In genomic region chr11:36400768-36401455, GRCh38 we compare ENCODE assay signal across 19 cellular contexts.
A peak's percentile ranks its signal among the peaks of the same experiment; 100 is the strongest.
DNase-seq lines count a peak whose midpoint lies in the region; ATAC-seq and TF ChIP-seq lines count a peak whose summit lies in the region.
"Had no signal": no experiment of that assay in that cellular context is flagged by ENCODE, and none has a peak within 500 bp of the region (broad histone marks: within the 10 kb centered on the region; RNA-seq: fewer than 3 reads in every experiment).

No MANE protein-coding gene starts in this region.

- 0 out of 2 replicates have a peak overlapping the region, but pooled peaks have one; percentile 8 for H3K27ac ChIP-seq in BLaER1
- no peak overlapping the region for H3K27ac ChIP-seq in CD4-positive, alpha-beta memory T cell (ENCODE audit: low read depth, low read length)
- H3K27ac ChIP-seq: left ventricle myocardium inferior, right lobe of liver had no signal

- no peaks in the 10 kb centered on the region for H3K27me3 ChIP-seq in BLaER1
- H3K27me3 ChIP-seq in CD4-positive, alpha-beta memory T cell (ENCODE audit: insufficient read depth, low read length) = no peaks in the 10 kb centered on the region
- H3K27me3 ChIP-seq: right lobe of liver had no signal

- no peak for DNase-seq in CD4-positive, alpha-beta memory T cell
- DNase-seq in activated B cell treated with CpG ODN at 0.5 μM for 24 hours = no peak
- no peak for DNase-seq in immature natural killer cell
- no peak for DNase-seq in sciatic nerve (ENCODE audit: low spot score)
- DNase-seq in LoVo (ENCODE audit: low spot score) = no peak
- no peak for DNase-seq in AG08396 (ENCODE audit: low spot score)
- DNase-seq in DMS53 (lab: John Stamatoyannopoulos, UW) = no peak
- DNase-seq: AML-193; aorta; effector CD8-positive, alpha-beta T cell; left ventricle myocardium inferior; NCI-H1105; NCI-H2081 treated with DMSO at 0.1 percent for 48 hours; NCI-H510A; stimulated activated naive CD4-positive, alpha-beta T cell treated with Interleukin-2 at 50 U/mL for 16 hours had no signal

- H3K4me3 Mint-ChIP-seq in CD4-positive, alpha-beta memory T cell = peak overlapping the region in 7 of 8 donors; percentile 29 to 69 (median 55)
- H3K4me3 Mint-ChIP-seq in activated B cell treated with CpG ODN at 0.5 μM for 24 hours (peak overlapping the region; percentile 75), immature natural killer cell (peak overlapping the region in 4 of 5 donors; percentile 13 to 76 (median 66))
- H3K4me3 Mint-ChIP-seq: type B pancreatic cell had no signal

- POLR2A ChIA-PET in CD4-positive, alpha-beta memory T cell (lab: Charles Lee; ENCODE audit: partially characterized antibody) = interaction anchor here (0.8 to 2.9 kb wide), 9 partner anchors 8 to 52 kb away, joined by 3 to 22 read pairs (median 5); no protein-coding TSS in a partner anchor
- POLR2A ChIA-PET in activated B cell treated with CpG ODN at 0.5 μM for 24 hours (lab: Charles Lee) = interaction anchor here (0.6 to 1.6 kb wide), 3 partner anchors 10 to 1202 kb away, joined by 5 to 8 read pairs (median 7); no protein-coding TSS in a partner anchor

- peaks cover 100% of the 10 kb centered on the region for H3K36me3 ChIP-seq in BLaER1
- peaks cover 24% of the 10 kb centered on the region for H3K36me3 ChIP-seq in CD4-positive, alpha-beta memory T cell (ENCODE audit: insufficient read depth, low read length)
- H3K36me3 ChIP-seq: left ventricle myocardium inferior, right lobe of liver had no signal

- no peak overlapping the region for H3K4me3 ChIP-seq in BLaER1
- no peak overlapping the region for H3K4me3 ChIP-seq in CD4-positive, alpha-beta memory T cell (ENCODE audit: low read length in 2 of 2)
- H3K4me3 ChIP-seq: left ventricle myocardium inferior, right lobe of liver had no signal

- intact Hi-C loops in CD4-positive, alpha-beta memory T cell (cut with micrococcal nuclease) = loop anchor here (10.0 kb wide), 1 partner anchor 46 kb away; no protein-coding TSS in a partner anchor
- intact Hi-C loops in activated B cell treated with CpG ODN at 0.5 μM for 24 hours (cut with micrococcal nuclease) = loop anchor here (1.0 kb wide), 1 partner anchor 10 kb away; no protein-coding TSS in a partner anchor
- intact Hi-C loops in sciatic nerve (cut with DNase I) = no loop called here

- no peaks in the 10 kb centered on the region for H3K27me3 Mint-ChIP-seq in CD4-positive, alpha-beta memory T cell
- H3K27me3 Mint-ChIP-seq in activated B cell treated with CpG ODN at 0.5 μM for 24 hours (no peaks in the 10 kb centered on the region), immature natural killer cell (ENCODE audit: low read depth in 3 of 3) (no peaks in the 10 kb centered on the region)

- no peaks in the 10 kb centered on the region for H3K9me3 Mint-ChIP-seq in CD4-positive, alpha-beta memory T cell
- no peaks in the 10 kb centered on the region for H3K9me3 Mint-ChIP-seq in activated B cell treated with CpG ODN at 0.5 μM for 24 hours
- no peaks in the 10 kb centered on the region for H3K9me3 Mint-ChIP-seq in immature natural killer cell
- H3K9me3 Mint-ChIP-seq: type B pancreatic cell had no signal

- H4K20me1 ChIP-seq in BLaER1 = no peaks in the 10 kb centered on the region

- TF ChIP-seq CTCF in activated B cell treated with CpG ODN at 0.5 μM for 24 hours (IDR thresholded peaks at IDR 0.05) = no peak

- peak overlapping the region; percentile 41 to 87 (median 72) for H3K27ac Mint-ChIP-seq in CD4-positive, alpha-beta memory T cell
- H3K27ac Mint-ChIP-seq in activated B cell treated with CpG ODN at 0.5 μM for 24 hours (peak overlapping the region; percentile 50), immature natural killer cell (peak overlapping the region; percentile 86 to 98 (median 94))
- H3K27ac Mint-ChIP-seq: type B pancreatic cell had no signal

- peaks cover 14% of the 10 kb centered on the region for H3K4me1 ChIP-seq in BLaER1
- peaks cover 26% of the 10 kb centered on the region for H3K4me1 ChIP-seq in CD4-positive, alpha-beta memory T cell (ENCODE audit: insufficient read depth, low read length)
- H3K4me1 ChIP-seq: right lobe of liver had no signal

- peaks cover 12 to 52% (median 28%) of the 10 kb centered on the region in 4 donors for H3K4me1 Mint-ChIP-seq in CD4-positive, alpha-beta memory T cell
- H3K4me1 Mint-ChIP-seq in activated B cell treated with CpG ODN at 0.5 μM for 24 hours (peaks cover 38% of the 10 kb centered on the region), immature natural killer cell (peaks cover 81 to 85% of the 10 kb centered on the region in 2 donors)

- H3K36me3 Mint-ChIP-seq in CD4-positive, alpha-beta memory T cell = peaks cover 29 to 69% of the 10 kb centered on the region in 2 donors
- H3K36me3 Mint-ChIP-seq in activated B cell treated with CpG ODN at 0.5 μM for 24 hours (ENCODE audit: low read depth) = no peaks in the 10 kb centered on the region
- H3K36me3 Mint-ChIP-seq in immature natural killer cell = peaks cover 34 to 81% (median 40%) of the 10 kb centered on the region in 3 donors

- no peaks in the 10 kb centered on the region for H3K9me3 ChIP-seq in BLaER1
- H3K9me3 ChIP-seq in CD4-positive, alpha-beta memory T cell (ENCODE audit: control insufficient read depth in 1 of 2, low read length in 2 of 2) = no peaks in the 10 kb centered on the region
- H3K9me3 ChIP-seq: left ventricle myocardium inferior, right lobe of liver had no signal

- CTCF ChIA-PET in CD4-positive, alpha-beta memory T cell (lab: Charles Lee; ENCODE audit: partially characterized antibody) = interaction anchor here (1.1 to 3.8 kb wide), 5 partner anchors 19 to 92 kb away, joined by 3 to 22 read pairs (median 4); no protein-coding TSS in a partner anchor
- CTCF ChIA-PET in activated B cell treated with CpG ODN at 0.5 μM for 24 hours (lab: Charles Lee) = interaction anchor here (1.0 to 1.2 kb wide), 3 partner anchors 11 to 78 kb away, joined by 3 read pairs; no protein-coding TSS in a partner anchor

- peak; percentile 34 for ATAC-seq in activated B cell treated with CpG ODN at 0.5 μM for 24 hours (ENCODE audit: low read depth)
- no peak for ATAC-seq in sciatic nerve
- ATAC-seq: Right ventricle myocardium inferior had no signal

- H3K9ac ChIP-seq in BLaER1 = no peak overlapping the region

- peak overlapping the region; percentile 3; the same call in 1 of the 2 replicates for H3K4me2 ChIP-seq in BLaER1
